In the genomic region with DNA sequence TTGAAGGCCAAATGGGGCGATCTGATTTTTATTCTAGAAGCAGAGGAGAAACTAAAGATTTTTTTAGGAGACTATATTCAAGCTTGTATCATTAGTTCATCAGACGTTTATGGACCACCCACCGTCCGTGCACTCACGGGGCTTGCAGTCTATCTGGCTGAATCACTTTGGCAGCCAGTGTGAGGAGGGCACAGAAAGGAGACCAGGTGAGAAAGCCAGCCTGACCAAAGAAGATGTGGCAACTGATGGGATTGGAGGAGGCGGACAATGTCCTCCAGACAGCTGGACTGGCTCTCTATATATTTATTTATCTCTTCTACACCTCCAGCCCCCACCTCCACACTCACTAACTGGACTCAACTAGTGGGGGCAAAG, we compare ENCODE assay signal across 1 cellular context.
TF ChIP-seq lines count a peak whose summit lies in the region.

No MANE protein-coding gene starts in this region.

TF ChIP-seq in endothelial cell of umbilical vein, 7 proteins besides CTCF, POLR2A, EP300 and RAD21:
- TF ChIP-seq MAX (IDR thresholded peaks at IDR 0.05; ENCODE audit: insufficient read depth, insufficient read length), result no peak
- no peak for TF ChIP-seq EZH2 (IDR thresholded peaks at IDR 0.05; ENCODE audit: borderline replicate concordance, low read depth, low read length, severe bottlenecking)
- no peak for TF ChIP-seq GATA2 (IDR thresholded peaks at IDR 0.05; ENCODE audit: insufficient read depth, insufficient read length, low read depth, low read length)
- TF ChIP-seq MYC (IDR thresholded peaks at IDR 0.05; ENCODE audit: low read depth, low read length), result no peak
- TF ChIP-seq POLR2AphosphoS5 (IDR thresholded peaks at IDR 0.05; ENCODE audit: insufficient read depth, low read depth, low read length), result no peak
- TF ChIP-seq FOS (IDR thresholded peaks at IDR 0.05; ENCODE audit: borderline replicate concordance, insufficient read depth, low read length), result no peak
- no peak for TF ChIP-seq JUN (IDR thresholded peaks at IDR 0.05; ENCODE audit: borderline replicate concordance, insufficient read depth, insufficient read length, low read depth)
